Comparison of ENCODE assay signal across 8 cellular contexts in the genomic region with DNA sequence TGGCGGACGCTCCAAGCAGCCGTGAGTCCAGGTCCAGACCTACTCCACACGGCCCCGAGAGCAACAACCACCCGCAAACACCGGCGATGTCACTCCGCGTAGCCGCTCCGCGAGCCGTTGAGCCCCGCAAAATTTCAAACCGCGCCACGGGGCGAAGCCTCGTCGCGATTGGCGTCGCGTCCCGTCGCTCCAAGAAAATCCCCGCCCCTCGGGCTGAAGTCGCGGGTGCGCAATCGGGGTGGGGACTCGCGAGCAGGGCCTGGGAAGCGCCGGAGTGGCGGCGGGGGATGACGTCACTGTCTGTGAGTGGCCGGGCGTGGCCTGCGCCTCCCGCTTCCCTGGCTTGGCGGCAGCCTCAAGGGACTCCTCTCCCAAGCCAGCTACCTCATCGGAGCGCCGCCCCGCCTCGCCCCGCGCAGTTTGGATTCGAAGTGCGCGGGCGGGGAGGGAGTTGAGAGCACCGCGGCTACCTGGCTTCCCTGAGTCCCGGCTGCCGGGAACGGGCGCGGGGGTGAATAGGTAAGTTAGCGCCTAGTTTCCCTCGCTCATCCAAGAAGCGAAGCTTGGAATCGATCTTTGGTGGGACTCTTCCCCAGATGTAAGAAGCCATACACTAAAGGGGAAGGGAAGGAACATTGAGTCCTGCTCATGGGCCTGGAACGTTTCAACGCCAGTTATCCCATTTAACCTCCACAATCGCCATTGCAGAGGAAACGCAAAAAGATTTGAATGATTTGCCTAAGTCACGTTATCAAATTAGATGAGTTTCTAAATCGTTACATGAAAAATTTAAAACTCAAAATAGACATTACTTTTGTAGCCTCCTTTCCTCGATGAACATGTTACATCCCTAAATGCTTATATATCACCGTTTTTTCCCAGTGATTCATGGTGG. TPM values are rescaled to one million over a fixed set of nuclear protein-coding genes. Genes with fewer than 3 reads are reported as not detected.
A peak's percentile ranks its signal among the peaks of the same experiment; 100 is the strongest.
DNase-seq lines count a peak whose midpoint lies in the region; ATAC-seq and TF ChIP-seq lines count a peak whose summit lies in the region.

A gene with protein sequence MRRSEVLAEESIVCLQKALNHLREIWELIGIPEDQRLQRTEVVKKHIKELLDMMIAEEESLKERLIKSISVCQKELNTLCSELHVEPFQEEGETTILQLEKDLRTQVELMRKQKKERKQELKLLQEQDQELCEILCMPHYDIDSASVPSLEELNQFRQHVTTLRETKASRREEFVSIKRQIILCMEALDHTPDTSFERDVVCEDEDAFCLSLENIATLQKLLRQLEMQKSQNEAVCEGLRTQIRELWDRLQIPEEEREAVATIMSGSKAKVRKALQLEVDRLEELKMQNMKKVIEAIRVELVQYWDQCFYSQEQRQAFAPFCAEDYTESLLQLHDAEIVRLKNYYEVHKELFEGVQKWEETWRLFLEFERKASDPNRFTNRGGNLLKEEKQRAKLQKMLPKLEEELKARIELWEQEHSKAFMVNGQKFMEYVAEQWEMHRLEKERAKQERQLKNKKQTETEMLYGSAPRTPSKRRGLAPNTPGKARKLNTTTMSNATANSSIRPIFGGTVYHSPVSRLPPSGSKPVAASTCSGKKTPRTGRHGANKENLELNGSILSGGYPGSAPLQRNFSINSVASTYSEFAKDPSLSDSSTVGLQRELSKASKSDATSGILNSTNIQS (minus strand): TSS at position 119 of the 895 bp plus-strand sequence. CDS start 118 bp downstream, at position 1.

- intact Hi-C loops in activated CD4-positive, alpha-beta T cell treated with anti-CD3 and anti-CD28 coated beads for 36 hours (cut with DNase I, micrococcal nuclease) = loop anchor here (1.0 to 5.0 kb wide), 5 partner anchors 28 to 334 kb away; a partner anchor contains a TSS

- POLR2A ChIA-PET in activated CD4-positive, alpha-beta T cell treated with anti-CD3 and anti-CD28 coated beads for 36 hours (lab: Charles Lee) = interaction anchor here (0.7 to 1.0 kb wide), 4 partner anchors 38 to 715 kb away, joined by 4 to 6 read pairs (median 4); a partner anchor contains a TSS

- H3K4me3 ChIP-seq in choroid plexus epithelial cell (ENCODE audit: low read depth, low read length) = peak within 1 kb of the TSS; percentile 97

- CTCF ChIA-PET in activated CD4-positive, alpha-beta T cell treated with anti-CD3 and anti-CD28 coated beads for 36 hours (lab: Charles Lee) = interaction anchor here (0.7 to 1.2 kb wide), 5 partner anchors 12 to 92 kb away, joined by 3 to 4 read pairs (median 3); a partner anchor contains a TSS

- no peaks in the 10 kb centered on the region for H3K27me3 Mint-ChIP-seq in activated CD4-positive, alpha-beta T cell treated with anti-CD3 and anti-CD28 coated beads for 36 hours

- no peaks in the 10 kb centered on the region for H3K9me3 Mint-ChIP-seq in activated CD4-positive, alpha-beta T cell treated with anti-CD3 and anti-CD28 coated beads for 36 hours (ENCODE audit: low read depth)

- peaks cover 35% of the 10 kb centered on the region for H3K36me3 Mint-ChIP-seq in activated CD4-positive, alpha-beta T cell treated with anti-CD3 and anti-CD28 coated beads for 36 hours (ENCODE audit: low read depth)

- ATAC-seq in HG03442 (IDR thresholded peaks at IDR 0.05; ENCODE audit: unreplicated experiment) = peak; percentile 93
- ATAC-seq in activated CD4-positive, alpha-beta T cell treated with anti-CD3 and anti-CD28 coated beads for 36 hours = peak; percentile 99

- H3K27ac Mint-ChIP-seq in activated CD4-positive, alpha-beta T cell treated with anti-CD3 and anti-CD28 coated beads for 36 hours = peak within 1 kb of the TSS; percentile 100

- peak within 1 kb of the TSS; percentile 99 for H3K4me3 Mint-ChIP-seq in activated CD4-positive, alpha-beta T cell treated with anti-CD3 and anti-CD28 coated beads for 36 hours

- H3K4me1 Mint-ChIP-seq in activated CD4-positive, alpha-beta T cell treated with anti-CD3 and anti-CD28 coated beads for 36 hours = peaks cover 19% of the 10 kb centered on the region

- DNase-seq in Ammon's horn (ENCODE audit: low spot score) (peak; percentile 99), GM19238 (ENCODE audit: insufficient read length, low spot score) (peak; percentile 99), NCI-H524 (lab: John Stamatoyannopoulos, UW) (peak; percentile 97 to 98), choroid plexus epithelial cell (ENCODE audit: low read depth) (peak; percentile 98), kidney glomerular epithelial cell (lab: John Stamatoyannopoulos, UW) (peak; percentile 93)
- peak; percentile 99 for DNase-seq in activated CD4-positive, alpha-beta T cell treated with anti-CD3 and anti-CD28 coated beads for 36 hours
- DNase-seq in stimulated activated CD4-positive, alpha-beta T cell treated with anti-CD3 and anti-CD28 coated beads, Interleukin-1b, Interleukin-23, amount 100 ng/mL, for 1 hour (ENCODE audit: low read depth in 2 of 2) = peak; percentile 93 to 94

- TF ChIP-seq CTCF in choroid plexus epithelial cell (conservative IDR thresholded peaks at IDR 0.05; ENCODE audit: low read depth, low read length) = no peak

RNA-seq across cellular contexts. Expression of the gene that starts here (rescaled TPM):
- total RNA-seq in activated CD4-positive, alpha-beta T cell treated with anti-CD3 and anti-CD28 coated beads for 36 hours = 100 to 1,000 TPM; 111 to 157 TPM

Comparison
In these comparisons a context has a peak if more than half of its experiments do, and no peak if none do; other contexts are left out.
1. Peak in every context shown above with its lines: DNase-seq, ATAC-seq and H3K4me3 ChIP-seq.